ENCODE assay signal across 15 cellular contexts in genomic region chr7:47619806-47620205, GRCh38. TPM values are rescaled to one million over a fixed set of nuclear protein-coding genes. Genes with fewer than 3 reads are reported as not detected.
DNase-seq lines count a peak whose midpoint lies in the region.
"Had no signal": no experiment of that assay in that cellular context is flagged by ENCODE, and none has a peak within 500 bp of the region (broad histone marks: within the 10 kb centered on the region; RNA-seq: fewer than 3 reads in every experiment).

No MANE protein-coding gene starts in this region.

- H3K79me2 ChIP-seq in Karpas-422 (ENCODE audit: low read length): no peaks in the 10 kb centered on the region

- no peak overlapping the region for H2AK5ac ChIP-seq in mesenchymal stem cell (ENCODE audit: low read length, severe bottlenecking)

- no peak overlapping the region for H2BK5ac ChIP-seq in mesenchymal stem cell (ENCODE audit: low read depth, low read length, poor library complexity, severe bottlenecking)

- H3K4ac ChIP-seq in mesenchymal stem cell (ENCODE audit: low read depth in 1 of 2, low read length in 2 of 2): peak overlapping the region in 1 of 2 experiments; percentile 95

- H3K27me3 ChIP-seq in Karpas-422 (ENCODE audit: low read length): no peaks in the 10 kb centered on the region
- H3K27me3 ChIP-seq in mesenchymal stem cell (ENCODE audit: control insufficient read depth in 1 of 2, insufficient read depth in 1 of 2, low read length in 2 of 2): peaks cover 0 to 45% of the 10 kb centered on the region in 2 experiments

- no peak overlapping the region for H3K14ac ChIP-seq in mesenchymal stem cell (ENCODE audit: low read length in 2 of 2)

- H3K27me3 Mint-ChIP-seq in T-helper 2 cell treated with Interferon-gamma antibody and Interleukin-4, amounts not matched to agents 5 μg/mL and 100 μg/mL, for 36 hours (ENCODE audit: low read depth): no peaks in the 10 kb centered on the region
- H3K27me3 Mint-ChIP-seq: CD4-positive, alpha-beta memory T cell had no signal

- no peaks in the 10 kb centered on the region for H3K9me2 ChIP-seq in Karpas-422 (replicated peaks; ENCODE audit: insufficient read depth, low read length)

- no peak overlapping the region for H4K91ac ChIP-seq in mesenchymal stem cell (ENCODE audit: low read length)

- H3K27ac ChIP-seq in Karpas-422 (ENCODE audit: low read length) (peak overlapping the region; percentile 96), mesenchymal stem cell (ENCODE audit: low read length, poor library complexity, severe bottlenecking) (no peak overlapping the region)
- H3K27ac ChIP-seq: BLaER1, GM23248 had no signal

- H3K36me3 ChIP-seq in Karpas-422 (ENCODE audit: insufficient read depth, low read length) (no peaks in the 10 kb centered on the region), mesenchymal stem cell (ENCODE audit: control insufficient read depth in 1 of 2, insufficient read depth in 2 of 2, low read depth in 1 of 2, low read length in 2 of 2) (no peaks in the 10 kb centered on the region)
- H3K36me3 ChIP-seq: BLaER1, HAP-1 had no signal

- no peak overlapping the region for H3K4me3 Mint-ChIP-seq in T-helper 2 cell treated with Interferon-gamma antibody and Interleukin-4, amounts not matched to agents 5 μg/mL and 100 μg/mL, for 36 hours
- H3K4me3 Mint-ChIP-seq: CD14-positive monocyte; CD4-positive, alpha-beta memory T cell had no signal

- H3K4me1 Mint-ChIP-seq in T-helper 2 cell treated with Interferon-gamma antibody and Interleukin-4, amounts not matched to agents 5 μg/mL and 100 μg/mL, for 36 hours (ENCODE audit: low read depth): no peaks in the 10 kb centered on the region
- H3K4me1 Mint-ChIP-seq: CD4-positive, alpha-beta memory T cell had no signal

- no peaks in the 10 kb centered on the region for H3K79me1 ChIP-seq in mesenchymal stem cell (replicated peaks; ENCODE audit: low read length, poor library complexity, severe bottlenecking)

- no peak overlapping the region for H4K8ac ChIP-seq in mesenchymal stem cell (ENCODE audit: low read length)

- H2AFZ ChIP-seq in Karpas-422 (ENCODE audit: low read length) (no peak overlapping the region), mesenchymal stem cell (ENCODE audit: low read depth, low read length) (no peak overlapping the region)
- H2AFZ ChIP-seq: GM23248 had no signal

- H2BK15ac ChIP-seq in mesenchymal stem cell (ENCODE audit: low read depth, poor library complexity, severe bottlenecking): no peak overlapping the region

- H3K18ac ChIP-seq in mesenchymal stem cell (ENCODE audit: low read depth in 1 of 2, low read length in 2 of 2): peak overlapping the region in 1 of 2 experiments; percentile 81

- H3K23ac ChIP-seq in mesenchymal stem cell (ENCODE audit: low read length in 2 of 2): no peak overlapping the region

- H2BK120ac ChIP-seq in mesenchymal stem cell (ENCODE audit: low read depth, low read length): peak overlapping the region; percentile 64

- peak overlapping the region; percentile 49 to 85 for H2BK12ac ChIP-seq in mesenchymal stem cell (ENCODE audit: low read length in 2 of 2)

- peaks cover 83% of the 10 kb centered on the region for H3K4me1 ChIP-seq in Karpas-422 (ENCODE audit: low read length)
- peaks cover 10% of the 10 kb centered on the region for H3K4me1 ChIP-seq in mesenchymal stem cell (ENCODE audit: control insufficient read depth, insufficient read depth, low read depth, low read length)

- peak; percentile 58 for DNase-seq in EH (ENCODE audit: low read depth)
- DNase-seq in Karpas-422: no peak
- DNase-seq in mesenchymal stem cell: no peak
- no peak for DNase-seq in NCI-H345 (lab: John Stamatoyannopoulos, UW)
- DNase-seq in NCI-H2171 (lab: John Stamatoyannopoulos, UW): no peak
- DNase-seq in T-helper 2 cell treated with Interferon-gamma antibody and Interleukin-4, amounts not matched to agents 5 μg/mL and 100 μg/mL, for 36 hours (ENCODE audit: low spot score): no peak
- no peak for DNase-seq in head of caudate nucleus
- DNase-seq: CD4-positive, alpha-beta memory T cell; DMS79 treated with DMSO at 0.1 percent for 48 hours; GDM1; GM23248; KG1 had no signal

- H3K9me3 Mint-ChIP-seq in T-helper 2 cell treated with Interferon-gamma antibody and Interleukin-4, amounts not matched to agents 5 μg/mL and 100 μg/mL, for 36 hours: no peaks in the 10 kb centered on the region
- H3K9me3 Mint-ChIP-seq: CD14-positive monocyte had no signal

- H3K4me3 ChIP-seq in Karpas-422 (ENCODE audit: low read length): no peak overlapping the region
- no peak overlapping the region for H3K4me3 ChIP-seq in mesenchymal stem cell (ENCODE audit: insufficient read depth in 1 of 2, low read depth in 1 of 2, low read length in 2 of 2)
- H3K4me3 ChIP-seq: BLaER1, GM23248, HAP-1 had no signal

- H3K9me3 ChIP-seq in Karpas-422 (ENCODE audit: low read length): no peaks in the 10 kb centered on the region
- H3K9me3 ChIP-seq in mesenchymal stem cell (ENCODE audit: control insufficient read depth, low read length): no peaks in the 10 kb centered on the region
- H3K9me3 ChIP-seq: BLaER1, HAP-1 had no signal

- H3K36me3 Mint-ChIP-seq in T-helper 2 cell treated with Interferon-gamma antibody and Interleukin-4, amounts not matched to agents 5 μg/mL and 100 μg/mL, for 36 hours (ENCODE audit: low read depth): no peaks in the 10 kb centered on the region
- H3K36me3 Mint-ChIP-seq: CD14-positive monocyte; CD4-positive, alpha-beta memory T cell had no signal

- H3K27ac Mint-ChIP-seq in T-helper 2 cell treated with Interferon-gamma antibody and Interleukin-4, amounts not matched to agents 5 μg/mL and 100 μg/mL, for 36 hours: no peak overlapping the region
- H3K27ac Mint-ChIP-seq: CD4-positive, alpha-beta memory T cell had no signal

- H3K9ac ChIP-seq in Karpas-422 (ENCODE audit: low read length): peak overlapping the region; percentile 94; the same call in 1 of the 2 replicates
- H3K9ac ChIP-seq in mesenchymal stem cell (ENCODE audit: low read length): no peak overlapping the region
- H3K9ac ChIP-seq: BLaER1, GM23248 had no signal

- intact Hi-C loops in head of caudate nucleus (cut with DNase I): no loop called here

- no peaks in the 10 kb centered on the region for H4K20me1 ChIP-seq in Karpas-422 (ENCODE audit: insufficient read depth, low read depth, low read length)
- H4K20me1 ChIP-seq: BLaER1 had no signal

- peak overlapping the region; percentile 88 for H3K4me2 ChIP-seq in Karpas-422 (ENCODE audit: low read depth, low read length, poor library complexity, severe bottlenecking)
- no peak overlapping the region for H3K4me2 ChIP-seq in mesenchymal stem cell (ENCODE audit: low read length, poor library complexity, severe bottlenecking)

RNA-seq across cellular contexts. Expression of gene TNS3, which starts 37.9 kb away (rescaled TPM):
- 56.6 and 60.5 TPM in 2 replicates for total RNA-seq in Karpas-422 (2014; rRNA removed; shearing (Covaris generic); ENCODE audit: low replicate concordance)
- polyA plus RNA-seq in mesenchymal stem cell (2013, experiment 1 of 2): 142 TPM
- polyA plus RNA-seq in mesenchymal stem cell (2013, experiment 2 of 2): 136 TPM
